In the genomic region with DNA sequence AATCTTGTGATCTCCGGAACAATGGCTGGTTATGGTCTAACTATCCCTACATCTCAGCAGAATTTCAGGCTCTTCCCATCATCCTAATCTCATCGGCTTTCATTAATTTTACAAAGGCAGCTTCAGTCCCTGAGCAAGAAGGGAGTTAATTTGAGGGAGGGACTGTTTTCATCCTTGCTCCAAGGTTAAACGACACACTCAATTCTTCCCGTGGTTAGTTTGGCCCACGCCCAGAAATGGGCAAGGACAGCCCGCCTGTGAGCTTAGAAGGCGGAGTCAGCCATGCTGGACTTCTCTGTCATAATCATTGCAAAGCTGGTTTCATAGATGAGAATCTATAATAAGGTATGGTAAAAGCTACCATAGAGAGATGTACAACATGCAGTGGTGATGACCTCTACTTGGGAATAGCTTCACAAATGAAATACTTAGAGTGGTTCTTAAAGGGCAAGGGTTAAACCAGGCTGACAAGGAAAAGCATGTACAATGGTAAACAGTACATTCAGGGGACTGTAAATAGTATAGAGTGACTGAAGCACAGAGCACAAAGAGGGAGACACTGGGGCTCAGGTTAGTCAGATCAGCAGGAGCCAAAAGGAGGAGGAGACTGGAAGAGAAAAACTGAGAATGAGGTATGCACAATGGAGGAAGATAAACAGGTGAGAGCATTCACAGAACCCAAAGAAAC, we compare ENCODE assay signal across 18 cellular contexts.
"Had no signal": no experiment of that assay in that cellular context is flagged by ENCODE, and none has a peak within 500 bp of the region (broad histone marks: within the 10 kb centered on the region; RNA-seq: fewer than 3 reads in every experiment).

No MANE protein-coding gene starts in this region.

- DNase-seq: activated CD4-positive, alpha-beta T cell treated with anti-CD3 and anti-CD28 coated beads, Interleukin-2, amount 50 U/mL, for 1 hour; activated CD4-positive, CD25-positive, alpha-beta regulatory T cell treated with anti-CD3 and anti-CD28 coated beads, Interleukin-2, amount 50 U/mL, for 72 hours; activated CD8-positive, alpha-beta memory T cell treated with anti-CD3 and anti-CD28 coated beads, Interleukin-2, amount 50 U/mL, for 4 hours; activated T-cell treated with anti-CD3 and anti-CD28 coated beads, Interleukin-2, amount 50 U/mL, for 4 hours; cerebellar nuclear complex; cortex of kidney; kidney; left lung; stimulated activated naive CD8-positive, alpha-beta T cell treated with anti-CD3 and anti-CD28 coated beads, Interleukin-15, Interleukin-2, amounts not matched to agents 100 U/mL and 50 U/mL, for 24 hours; T1000; trophoblast cell had no signal

- H3K27me3 ChIP-seq: breast epithelium, left lung, neural progenitor cell, vagina had no signal

- H3K27ac ChIP-seq: breast epithelium, left lung, neural progenitor cell, prostate gland, skin epidermis, vagina had no signal

- H3K4me1 ChIP-seq: breast epithelium, left lung, prostate gland, vagina had no signal

- H3K4me3 ChIP-seq: breast epithelium, left lung, neural progenitor cell, prostate gland, skin epidermis, vagina had no signal

- FAIRE-seq: astrocyte, frontal cortex, kidney had no signal

- H3K36me3 ChIP-seq: breast epithelium, left lung, neural progenitor cell, prostate gland, vagina had no signal

- H3K9me3 ChIP-seq: breast epithelium, left lung, prostate gland, vagina had no signal
